In the genomic region with DNA sequence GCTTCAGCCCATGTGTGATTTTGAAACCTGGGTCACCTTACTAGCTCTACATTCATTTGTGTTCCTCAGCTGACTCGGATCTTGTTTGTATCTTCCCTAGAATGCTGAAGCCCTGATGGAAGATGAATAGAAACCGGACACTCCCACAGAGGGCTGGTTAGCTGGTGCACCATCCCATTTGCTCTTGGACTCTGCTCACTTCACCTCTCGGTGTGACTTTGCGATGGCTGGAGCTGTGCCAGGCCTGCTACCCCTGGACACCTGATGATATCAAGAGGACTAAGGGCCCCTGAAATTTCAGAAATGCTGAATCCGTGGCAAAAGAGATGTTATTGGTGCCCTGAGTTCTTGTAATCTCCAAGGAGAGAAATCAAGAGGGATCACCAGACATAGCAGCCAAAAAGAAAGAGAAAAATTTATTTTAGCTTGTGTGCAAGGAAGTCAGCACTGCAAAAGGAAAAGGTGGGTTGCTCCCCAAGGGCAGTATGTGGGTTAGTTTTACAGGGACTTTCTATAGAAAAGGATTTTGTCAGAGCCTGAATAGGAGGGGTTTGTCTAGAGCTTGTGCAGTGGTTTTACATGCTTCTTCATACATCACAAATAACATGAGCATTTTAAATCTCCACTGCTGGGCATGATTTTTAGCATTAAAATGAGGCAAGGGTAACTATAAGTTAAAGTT, we compare ENCODE assay signal across 11 cellular contexts.
DNase-seq lines count a peak whose midpoint lies in the region; ATAC-seq lines count a peak whose summit lies in the region.
"Had no signal": no experiment of that assay in that cellular context is flagged by ENCODE, and none has a peak within 500 bp of the region (broad histone marks: within the 10 kb centered on the region; RNA-seq: fewer than 3 reads in every experiment).

No MANE protein-coding gene starts in this region.

- H3K4me1 Mint-ChIP-seq in naive B cell, result peaks cover 12 to 28% (median 14%) of the 10 kb centered on the region in 3 donors
- H3K4me1 Mint-ChIP-seq: neural progenitor cell had no signal

- H3K36me3 Mint-ChIP-seq in naive B cell, result no peaks in the 10 kb centered on the region
- H3K36me3 Mint-ChIP-seq: neural progenitor cell had no signal

- DNase-seq in naive B cell, result no peak
- DNase-seq in epidermal melanocyte (ENCODE audit: insufficient read length, low spot score), result no peak
- no peak for DNase-seq in NCI-H2227 (lab: John Stamatoyannopoulos, UW; ENCODE audit: unreplicated experiment)
- DNase-seq in SKM-1 treated with dmso at 0.1 percent for 144 hours (lab: John Stamatoyannopoulos, UW; ENCODE audit: unreplicated experiment), result no peak
- no peak for DNase-seq in stimulated activated CD4-positive, alpha-beta T cell treated with anti-CD3 and anti-CD28 coated beads, Interleukin-4, amount 100 ng/mL, for 4 hours
- DNase-seq: effector memory CD4-positive, alpha-beta T cell; MV-4-11 had no signal

- H3K27me3 Mint-ChIP-seq in naive B cell, result no peaks in the 10 kb centered on the region

- peak overlapping the region in 3 of 8 donors; percentile 2 to 41 (median 3) for H3K4me3 Mint-ChIP-seq in naive B cell
- H3K4me3 Mint-ChIP-seq: neural progenitor cell had no signal

- peak; percentile 31 for ATAC-seq in GM18867 (IDR thresholded peaks at IDR 0.05; ENCODE audit: unreplicated experiment)
- peak; percentile 24 for ATAC-seq in GM21515 (IDR thresholded peaks at IDR 0.05; ENCODE audit: unreplicated experiment)
- ATAC-seq in HG03139 (IDR thresholded peaks at IDR 0.05; ENCODE audit: unreplicated experiment), result peak; percentile 22
- peak; percentile 18 to 20 for ATAC-seq in naive B cell (ENCODE audit: low read depth in 2 of 2)

- H3K9me3 Mint-ChIP-seq in naive B cell, result no peaks in the 10 kb centered on the region

- peak overlapping the region; percentile 44 to 85 (median 62) for H3K27ac Mint-ChIP-seq in naive B cell
- H3K27ac Mint-ChIP-seq: neural progenitor cell had no signal
